In the genomic region with DNA sequence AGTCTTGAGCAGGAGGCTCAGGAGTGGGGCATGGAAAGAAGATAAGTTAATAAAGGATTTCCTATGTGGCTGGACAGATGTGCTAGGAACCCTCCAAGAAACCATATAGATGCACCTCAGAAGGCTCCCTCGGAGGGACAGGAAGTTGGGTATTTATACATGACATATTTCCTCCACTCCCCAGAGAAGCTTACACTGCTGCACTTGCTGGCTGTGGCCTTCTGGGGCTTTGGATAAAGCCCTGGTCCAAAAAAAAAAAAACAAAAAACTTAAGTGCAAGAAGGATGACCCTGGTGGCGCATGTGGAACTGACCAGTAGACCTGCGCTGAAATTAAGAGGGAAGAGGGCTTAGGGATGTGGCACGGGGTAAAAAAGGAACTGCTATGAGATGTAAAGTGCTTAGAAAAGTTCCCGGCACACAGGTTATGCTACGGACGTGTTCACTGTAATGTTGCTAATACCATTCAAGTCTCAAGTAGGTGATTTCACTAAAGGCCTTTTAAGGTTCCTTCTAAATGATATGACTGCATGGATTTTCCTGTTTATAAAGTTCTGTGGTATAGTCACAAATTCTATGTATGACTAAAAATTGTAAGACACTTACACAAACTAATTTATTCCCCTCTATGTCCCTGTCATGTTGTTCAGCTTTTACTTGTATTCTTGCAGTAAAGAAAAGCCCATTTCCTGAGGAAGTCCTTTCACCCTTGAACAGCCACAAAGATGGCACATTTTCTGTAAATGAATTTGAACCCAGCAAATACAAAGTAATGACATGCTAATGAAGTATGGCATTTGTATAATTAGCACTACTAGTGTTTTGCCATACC, we compare ENCODE assay signal across 20 cellular contexts.
DNase-seq lines count a peak whose midpoint lies in the region; ATAC-seq and TF ChIP-seq lines count a peak whose summit lies in the region.
"Had no signal": no experiment of that assay in that cellular context is flagged by ENCODE, and none has a peak within 500 bp of the region (broad histone marks: within the 10 kb centered on the region; RNA-seq: fewer than 3 reads in every experiment).

No MANE protein-coding gene starts in this region.

- POLR2A ChIA-PET in CD4-positive, alpha-beta T cell (lab: Charles Lee), result no interaction called here

- peak overlapping the region; percentile 43 for H3K4me3 Mint-ChIP-seq in CD4-positive, alpha-beta T cell
- peak overlapping the region; percentile 15 for H3K4me3 Mint-ChIP-seq in T-helper 1 cell treated with Interleukin-12 subunit alpha and Interleukin-12 subunit beta and Interleukin-4 antibody, amounts not matched to agents 30 μg/mL and 1 μg/mL, for 36 hours
- no peak overlapping the region for H3K4me3 Mint-ChIP-seq in endothelial cell (ENCODE audit: unreplicated experiment)
- H3K4me3 Mint-ChIP-seq: HFFc6 had no signal

- H3K27me3 Mint-ChIP-seq in CD4-positive, alpha-beta T cell, result no peaks in the 10 kb centered on the region
- H3K27me3 Mint-ChIP-seq in T-helper 1 cell treated with Interleukin-12 subunit alpha and Interleukin-12 subunit beta and Interleukin-4 antibody, amounts not matched to agents 30 μg/mL and 1 μg/mL, for 36 hours (ENCODE audit: low read depth), result no peaks in the 10 kb centered on the region
- H3K27me3 Mint-ChIP-seq in endothelial cell (ENCODE audit: unreplicated experiment), result no peaks in the 10 kb centered on the region

- peak overlapping the region; percentile 39; the same call in 1 of the 2 replicates for H3K27ac ChIP-seq in BLaER1
- no peak overlapping the region for H3K27ac ChIP-seq in CD4-positive, alpha-beta T cell (ENCODE audit: low read depth, low read length)
- H3K27ac ChIP-seq: PC-9, psoas muscle had no signal

- TF ChIP-seq CTCF in CD4-positive, alpha-beta T cell (IDR thresholded peaks at IDR 0.05), result no peak
- no peak for TF ChIP-seq CTCF in endothelial cell (IDR thresholded peaks at IDR 0.05; ENCODE audit: unreplicated experiment)

- H3K4me1 Mint-ChIP-seq in CD4-positive, alpha-beta T cell (ENCODE audit: low read depth), result peaks cover 16% of the 10 kb centered on the region
- H3K4me1 Mint-ChIP-seq in T-helper 1 cell treated with Interleukin-12 subunit alpha and Interleukin-12 subunit beta and Interleukin-4 antibody, amounts not matched to agents 30 μg/mL and 1 μg/mL, for 36 hours (ENCODE audit: low read depth), result peaks cover 8% of the 10 kb centered on the region
- H3K4me1 Mint-ChIP-seq in endothelial cell (ENCODE audit: unreplicated experiment), result peaks cover 13% of the 10 kb centered on the region

- H3K4me3 ChIP-seq in BLaER1, result no peak overlapping the region; the same call in 1 of the 2 replicates
- H3K4me3 ChIP-seq: PC-9, psoas muscle had no signal

- ATAC-seq in CD4-positive, alpha-beta T cell (ENCODE audit: poor library complexity), result no peak
- no peak for ATAC-seq in GM18498 (IDR thresholded peaks at IDR 0.05; ENCODE audit: unreplicated experiment)
- ATAC-seq: psoas muscle had no signal

- H3K36me3 Mint-ChIP-seq in CD4-positive, alpha-beta T cell (ENCODE audit: low read depth), result no peaks in the 10 kb centered on the region
- no peaks in the 10 kb centered on the region for H3K36me3 Mint-ChIP-seq in T-helper 1 cell treated with Interleukin-12 subunit alpha and Interleukin-12 subunit beta and Interleukin-4 antibody, amounts not matched to agents 30 μg/mL and 1 μg/mL, for 36 hours (ENCODE audit: low read depth)
- H3K36me3 Mint-ChIP-seq in endothelial cell (ENCODE audit: low read depth, unreplicated experiment), result no peaks in the 10 kb centered on the region

- CTCF ChIA-PET in CD4-positive, alpha-beta T cell (lab: Charles Lee), result no interaction called here

- no peaks in the 10 kb centered on the region for H3K9me3 Mint-ChIP-seq in CD4-positive, alpha-beta T cell
- H3K9me3 Mint-ChIP-seq in T-helper 1 cell treated with Interleukin-12 subunit alpha and Interleukin-12 subunit beta and Interleukin-4 antibody, amounts not matched to agents 30 μg/mL and 1 μg/mL, for 36 hours, result no peaks in the 10 kb centered on the region
- no peaks in the 10 kb centered on the region for H3K9me3 Mint-ChIP-seq in endothelial cell (ENCODE audit: unreplicated experiment)
- H3K9me3 Mint-ChIP-seq: HFFc6 had no signal

- peak overlapping the region; percentile 72 for H3K4me2 ChIP-seq in BLaER1
- H3K4me2 ChIP-seq: PC-9 had no signal

- H4K20me1 ChIP-seq in BLaER1, result no peaks in the 10 kb centered on the region

- no peaks in the 10 kb centered on the region for H3K9me3 ChIP-seq in BLaER1
- no peaks in the 10 kb centered on the region for H3K9me3 ChIP-seq in CD4-positive, alpha-beta T cell (ENCODE audit: control insufficient read depth, low read length)
- H3K9me3 ChIP-seq: BE2C, psoas muscle had no signal

- H3K36me3 ChIP-seq in BLaER1, result no peaks in the 10 kb centered on the region
- H3K36me3 ChIP-seq: BE2C had no signal

- no peak for DNase-seq in CD4-positive, alpha-beta T cell
- DNase-seq in endothelial cell (ENCODE audit: low spot score) (no peak), GF-D8 (lab: John Stamatoyannopoulos, UW) (no peak), NCI-H1048 (lab: John Stamatoyannopoulos, UW) (no peak), DMS53 (lab: John Stamatoyannopoulos, UW) (no peak)
- DNase-seq: BE2C; GDM1; HFFc6; Karpas-422; mesendoderm; NCI-H1417; NCI-H526 treated with DMSO at 0.1 percent for 48 hours; PC-9; psoas muscle; small intestine; stimulated activated CD8-positive, alpha-beta memory T cell treated with anti-CD3 and anti-CD28 coated beads, Interleukin-4, amount 100 ng/mL, for 48 hours; T-helper 9 cell had no signal

- no peaks in the 10 kb centered on the region for H3K27me3 ChIP-seq in BLaER1
- no peaks in the 10 kb centered on the region for H3K27me3 ChIP-seq in CD4-positive, alpha-beta T cell (ENCODE audit: control insufficient read depth, insufficient read depth, low read length)
- H3K27me3 ChIP-seq: BE2C had no signal

- H3K27ac Mint-ChIP-seq in CD4-positive, alpha-beta T cell, result peak overlapping the region; percentile 80
- peak overlapping the region; percentile 64 for H3K27ac Mint-ChIP-seq in T-helper 1 cell treated with Interleukin-12 subunit alpha and Interleukin-12 subunit beta and Interleukin-4 antibody, amounts not matched to agents 30 μg/mL and 1 μg/mL, for 36 hours
- H3K27ac Mint-ChIP-seq in endothelial cell (ENCODE audit: unreplicated experiment), result peak overlapping the region; percentile 40
- H3K27ac Mint-ChIP-seq: HFFc6 had no signal

- no peak overlapping the region for H3K9ac ChIP-seq in BLaER1

- intact Hi-C loops in CD4-positive, alpha-beta T cell (cut with DNase I, micrococcal nuclease), result no loop called here

- peaks cover 20% of the 10 kb centered on the region for H3K4me1 ChIP-seq in BLaER1
- H3K4me1 ChIP-seq: BE2C had no signal
